ENCODE assay signal across 9 cellular contexts in the genomic region with DNA sequence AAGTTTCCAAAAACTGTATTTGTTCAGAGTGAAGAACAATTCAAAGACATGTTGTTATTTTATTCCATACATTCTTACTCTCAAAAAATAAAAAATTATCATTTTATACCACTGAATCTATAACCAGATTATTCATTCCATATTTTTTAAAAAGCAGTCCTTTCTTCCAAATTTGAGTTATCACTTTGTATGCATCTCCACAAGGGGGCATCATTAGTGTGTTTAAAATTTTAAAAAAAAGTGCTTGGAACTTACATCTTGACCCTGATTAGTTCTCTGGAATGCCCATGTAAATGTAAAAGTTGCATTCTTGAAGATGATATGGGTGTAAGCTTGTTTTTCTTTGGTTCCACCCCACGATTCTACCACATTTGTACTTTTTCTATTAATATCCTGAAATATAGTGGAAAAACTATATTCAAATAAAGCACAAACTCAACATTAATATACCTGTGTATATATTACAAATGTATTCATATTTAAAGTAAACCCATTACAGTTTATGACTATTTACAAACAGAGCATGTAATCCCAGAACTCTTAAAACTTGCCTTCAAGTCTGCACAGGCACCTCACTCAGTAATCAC.
DNase-seq lines count a peak whose midpoint lies in the region; ATAC-seq, FAIRE-seq and TF ChIP-seq lines count a peak whose summit lies in the region.
"Had no signal": no experiment of that assay in that cellular context is flagged by ENCODE, and none has a peak within 500 bp of the region (broad histone marks: within the 10 kb centered on the region; RNA-seq: fewer than 3 reads in every experiment).

No MANE protein-coding gene starts in this region.

- no peak overlapping the region for H2AFZ ChIP-seq in endothelial cell of umbilical vein (ENCODE audit: low read depth, low read length)

- H3K4me1 ChIP-seq in endothelial cell of umbilical vein (ENCODE audit: control insufficient read depth, extremely low read depth, insufficient read depth, low read length), result no peaks in the 10 kb centered on the region
- no peaks in the 10 kb centered on the region for H3K4me1 ChIP-seq in spleen

- H3K4me2 ChIP-seq in endothelial cell of umbilical vein (ENCODE audit: insufficient read depth, low read length), result no peak overlapping the region

- H3K9me3 ChIP-seq in endothelial cell of umbilical vein (replicated peaks; ENCODE audit: control insufficient read depth, insufficient read depth, low read length) (no peaks in the 10 kb centered on the region), spleen (no peaks in the 10 kb centered on the region)

- dilution Hi-C loops in endothelial cell of umbilical vein (cut with MboI; ENCODE audit: extremely low pct_ligation_motif_present, low sequenced_read_pairs), result no loop called here

- peak; percentile 33 for FAIRE-seq in endothelial cell of umbilical vein (lab: Jason Lieb, UNC)

- no TSS peak for BruUV-seq in endothelial cell of umbilical vein (replicated peaks; lab: Mats Ljungman, UMichigan)

- WGBS in spleen, 5 donors, result 30 to 70% (median 54%) methylated on average over 1 of the region's 1 CpG

- no peak overlapping the region for H3K27ac ChIP-seq in endothelial cell of umbilical vein (ENCODE audit: insufficient read depth, low read depth, low read length)
- no peak overlapping the region for H3K27ac ChIP-seq in spleen
- H3K27ac ChIP-seq in substantia nigra (ENCODE audit: low read depth, low read length, poor library complexity, severe bottlenecking), result no peak overlapping the region

- no peak for ATAC-seq in HG03097 (IDR thresholded peaks at IDR 0.05; ENCODE audit: low FRiP score, unreplicated experiment)

- H3K4me3 ChIP-seq in endothelial cell of umbilical vein (replicated peaks in 1 of 3; ENCODE audit: insufficient read depth in 1 of 3, low read depth in 1 of 3, low read length in 3 of 3) (no peak overlapping the region), spleen (no peak overlapping the region)

- no peak overlapping the region for H3K9ac ChIP-seq in endothelial cell of umbilical vein (replicated peaks; ENCODE audit: extremely low read depth, insufficient read depth, low read length)

- H3K79me2 ChIP-seq in endothelial cell of umbilical vein (ENCODE audit: control insufficient read depth, insufficient read depth, low read length), result no peaks in the 10 kb centered on the region

- H3K27me3 ChIP-seq in endothelial cell of umbilical vein (ENCODE audit: control insufficient read depth in 2 of 2, insufficient read depth in 2 of 2, low read length in 2 of 2) (no peaks in the 10 kb centered on the region), spleen (replicated peaks in 1 of 7) (no peaks in the 10 kb centered on the region)

- H4K20me1 ChIP-seq in endothelial cell of umbilical vein (replicated peaks; ENCODE audit: control insufficient read depth, extremely low read depth, insufficient read depth, low read length), result no peaks in the 10 kb centered on the region

- TF ChIP-seq CTCF in endothelial cell of umbilical vein (IDR thresholded peaks at IDR 0.05; ENCODE audit: extremely low read depth in 1 of 2, insufficient read depth in 1 of 2, low read depth in 1 of 2, low read length in 2 of 2) (peak; percentile 28 to 39), spleen (IDR thresholded peaks at IDR 0.05 in 8 of 11, conservative IDR thresholded peaks at IDR 0.05 in 3 of 11) (peak in 6 of 11 experiments; percentile 17 to 40 (median 34))

- no peaks in the 10 kb centered on the region for H3K9me1 ChIP-seq in endothelial cell of umbilical vein (replicated peaks; ENCODE audit: control insufficient read depth, extremely low read depth, insufficient read depth, low read length)

- DNase-seq in NCI-H82 (lab: John Stamatoyannopoulos, UW) (peak; percentile 40), NCI-H82 treated with DMSO at 0.1 percent for 48 hours (lab: John Stamatoyannopoulos, UW; ENCODE audit: unreplicated experiment) (no peak), NCI-H69 (lab: John Stamatoyannopoulos, UW) (peak; percentile 40), endothelial cell of umbilical vein (ENCODE audit: low read depth, low spot score) (peak; percentile 30), spleen (no peak), substantia nigra (lab: John Stamatoyannopoulos, UW) (no peak)
- DNase-seq in stimulated activated CD4-positive, alpha-beta T cell treated with anti-CD3 and anti-CD28 coated beads, Interleukin-2, amount 100 ng/mL, for 48 hours, result no peak
- DNase-seq: NCI-H2029 had no signal

- H3K36me3 ChIP-seq in endothelial cell of umbilical vein (ENCODE audit: control insufficient read depth in 2 of 2, extremely low read depth in 1 of 2, insufficient read depth in 2 of 2, low read length in 2 of 2), result peaks cover 0 to 3% of the 10 kb centered on the region in 2 experiments
- peaks cover 0 to 8% (median 3%) of the 10 kb centered on the region in 6 donors for H3K36me3 ChIP-seq in spleen

- intact Hi-C loops in endothelial cell of umbilical vein (cut with micrococcal nuclease) (loop anchor here (1.0 to 5.0 kb wide), 3 partner anchors 234 to 503 kb away; no protein-coding TSS in a partner anchor), spleen (cut with DNase I; ENCODE audit: low total_unique reads) (no loop called here)

- POLR2A ChIA-PET in endothelial cell of umbilical vein (lab: Charles Lee), result no interaction called here

- CTCF ChIA-PET in endothelial cell of umbilical vein (lab: Charles Lee), result interaction anchor here (0.6 to 5.3 kb wide), 9 partner anchors 10 to 501 kb away, joined by 3 to 89 read pairs (median 3); partner anchors contain the start of genes DMTF1 and ELAPOR2

- TF ChIP-seq POLR2A in endothelial cell of umbilical vein (IDR thresholded peaks at IDR 0.05; ENCODE audit: low read depth, low read length) (no peak), spleen (IDR thresholded peaks at IDR 0.05) (no peak)

TF ChIP-seq in endothelial cell of umbilical vein, 7 proteins besides CTCF, POLR2A, EP300 and RAD21:
- TF ChIP-seq MAX (IDR thresholded peaks at IDR 0.05; ENCODE audit: insufficient read depth, insufficient read length), result no peak
- TF ChIP-seq GATA2 (IDR thresholded peaks at IDR 0.05; ENCODE audit: insufficient read depth, insufficient read length, low read depth, low read length), result no peak
- TF ChIP-seq MYC (IDR thresholded peaks at IDR 0.05; ENCODE audit: low read depth, low read length), result no peak
- TF ChIP-seq POLR2AphosphoS5 (IDR thresholded peaks at IDR 0.05; ENCODE audit: insufficient read depth, low read depth, low read length), result no peak
- TF ChIP-seq FOS (IDR thresholded peaks at IDR 0.05; ENCODE audit: borderline replicate concordance, insufficient read depth, low read length), result no peak
- TF ChIP-seq JUN (IDR thresholded peaks at IDR 0.05; ENCODE audit: borderline replicate concordance, insufficient read depth, insufficient read length, low read depth), result no peak
- no peak for TF ChIP-seq EZH2 (IDR thresholded peaks at IDR 0.05; ENCODE audit: borderline replicate concordance, low read depth, low read length, severe bottlenecking)

Comparison
In these comparisons a context has a peak if more than half of its experiments do, and no peak if none do; other contexts are left out.
1. DNase-seq: peak in NCI-H82 (single experiment), NCI-H69 (single experiment) and endothelial cell of umbilical vein (single experiment); none in NCI-H82 treated with DMSO at 0.1 percent for 48 hours (single experiment), spleen (single experiment), substantia nigra (0 of 49) and stimulated activated CD4-positive, alpha-beta T cell treated with anti-CD3 and anti-CD28 coated beads, Interleukin-2, amount 100 ng/mL, for 48 hours (0 of 2).